In genomic region chr13:31334994-31335549, GRCh38 we compare ENCODE assay signal across 16 cellular contexts.
DNase-seq lines count a peak whose midpoint lies in the region; ATAC-seq, FAIRE-seq and TF ChIP-seq lines count a peak whose summit lies in the region.
"Had no signal": no experiment of that assay in that cellular context is flagged by ENCODE, and none has a peak within 500 bp of the region (broad histone marks: within the 10 kb centered on the region; RNA-seq: fewer than 3 reads in every experiment).

No MANE protein-coding gene starts in this region.

- ATAC-seq in PC-3 (peak; percentile 98), left colon (peak; percentile 90), gastrocnemius medialis (no peak)
- ATAC-seq: GM12878 had no signal

- no peaks in the 10 kb centered on the region for H3F3A ChIP-seq in PC-3 (ENCODE audit: low read length, unreplicated experiment)

- intact Hi-C loops in PC-3 (cut with micrococcal nuclease) (no loop called here), left colon (cut with DNase I, micrococcal nuclease) (no loop called here), gastrocnemius medialis (cut with DNase I; ENCODE audit: low total_unique reads) (no loop called here)

- no peak for TF ChIP-seq POLR2A in gastrocnemius medialis (IDR thresholded peaks at IDR 0.05)

- CTCF ChIA-PET in PC-3 (lab: Charles Lee) = no interaction called here
- CTCF ChIA-PET in HEK293T (lab: Yijun Ruan, JAX) = no interaction called here

- DNase-seq in SIG-M5 treated with dmso at 0.1 percent for 504 hours (lab: John Stamatoyannopoulos, UW; ENCODE audit: unreplicated experiment) (peak; percentile 57), SIG-M5 (lab: John Stamatoyannopoulos, UW) (no peak), PC-3 (peak; percentile 73), left colon (peak in 1 of 2 donors; percentile 12), small intestine (peak; percentile 5), HEK293T (ENCODE audit: extremely low spot score) (no peak), gastrocnemius medialis (no peak), frontal cortex (ENCODE audit: low spot score in 2 of 2) (no peak)
- DNase-seq: 8988T; CD4-positive, CD25-positive, alpha-beta regulatory T cell; DMS79; HCEC 1CT had no signal

- no peak for FAIRE-seq in small intestine (lab: Jason Lieb, UNC)
- no peak for FAIRE-seq in frontal cortex (lab: Jason Lieb, UNC)
- FAIRE-seq: GM12878, GM18507, H1 had no signal

- H3K27ac ChIP-seq in PC-3 (ENCODE audit: low read length) (peak overlapping the region; percentile 39), small intestine (ENCODE audit: low read depth in 1 of 2, low read length in 1 of 2) (no peak overlapping the region), gastrocnemius medialis (no peak overlapping the region)
- H3K27ac ChIP-seq: BLaER1 treated with 17β-estradiol and CSF1 and Interleukin-3, amounts not matched to agents 10 nM and 100 nM had no signal

- POLR2A ChIA-PET in PC-3 (lab: Charles Lee; ENCODE audit: unreplicated experiment) = no interaction called here
- POLR2A ChIA-PET in HEK293T (lab: Yijun Ruan, JAX) = no interaction called here

- H3K9me3 ChIP-seq in PC-3 (ENCODE audit: low read length) (no peaks in the 10 kb centered on the region), small intestine (ENCODE audit: control insufficient read depth, low read depth) (no peaks in the 10 kb centered on the region), gastrocnemius medialis (peaks cover 0 to 5% (median 0%) of the 10 kb centered on the region in 3 donors)

- no peaks in the 10 kb centered on the region for H3K79me2 ChIP-seq in PC-3 (ENCODE audit: low read length)

- H4K20me1 ChIP-seq in PC-3 (ENCODE audit: low read length) = no peaks in the 10 kb centered on the region
- H4K20me1 ChIP-seq: BLaER1 treated with 17β-estradiol and CSF1 and Interleukin-3, amounts not matched to agents 10 nM and 100 nM had no signal

- WGBS in small intestine, 3 donors = 76 to 84% (median 84%) methylated on average over 6 of the region's 6 CpGs

- no TSS peak for BruUV-seq in PC-3 (replicated peaks; lab: Mats Ljungman, UMichigan)

- no peaks in the 10 kb centered on the region for H3K9me2 ChIP-seq in PC-3 (replicated peaks; ENCODE audit: low read length)

- H3K4me2 ChIP-seq in PC-3 (ENCODE audit: low read length) = peak overlapping the region; percentile 2; the same call in 1 of the 2 replicates

- TF ChIP-seq CTCF in PC-3 (conservative IDR thresholded peaks at IDR 0.05; ENCODE audit: low read depth, low read length) (no peak), gastrocnemius medialis (IDR thresholded peaks at IDR 0.05 in 4 of 5, conservative IDR thresholded peaks at IDR 0.05 in 1 of 5) (no peak)

- no peaks in the 10 kb centered on the region for H3K27me3 ChIP-seq in PC-3 (ENCODE audit: low read length)
- H3K27me3 ChIP-seq in small intestine (ENCODE audit: control insufficient read depth in 2 of 2, insufficient read depth in 2 of 2, low read length in 2 of 2) = no peaks in the 10 kb centered on the region
- no peaks in the 10 kb centered on the region for H3K27me3 ChIP-seq in gastrocnemius medialis
- H3K27me3 ChIP-seq: BLaER1 treated with 17β-estradiol and CSF1 and Interleukin-3, amounts not matched to agents 10 nM and 100 nM had no signal

- H2AFZ ChIP-seq in PC-3 (ENCODE audit: low read length) = no peak overlapping the region

- H3K36me3 ChIP-seq in PC-3 (ENCODE audit: low read depth, low read length) (no peaks in the 10 kb centered on the region), small intestine (ENCODE audit: control insufficient read depth in 2 of 2, insufficient read depth in 2 of 2, low read length in 2 of 2) (no peaks in the 10 kb centered on the region), gastrocnemius medialis (no peaks in the 10 kb centered on the region)
- H3K36me3 ChIP-seq: BLaER1 treated with 17β-estradiol and CSF1 and Interleukin-3, amounts not matched to agents 10 nM and 100 nM had no signal

- H3K4me3 ChIP-seq in PC-3 (ENCODE audit: low read length) (no peak overlapping the region), small intestine (ENCODE audit: low read depth in 1 of 2, low read length in 2 of 2) (no peak overlapping the region), gastrocnemius medialis (no peak overlapping the region)
- H3K4me3 ChIP-seq: BLaER1 treated with 17β-estradiol and CSF1 and Interleukin-3, amounts not matched to agents 10 nM and 100 nM; GM12878 had no signal

- peaks cover 15% of the 10 kb centered on the region for H3K4me1 ChIP-seq in PC-3 (ENCODE audit: insufficient read depth, low read length)
- H3K4me1 ChIP-seq in small intestine (ENCODE audit: control insufficient read depth in 2 of 2, insufficient read depth in 1 of 2, low read depth in 1 of 2, low read length in 1 of 2) = no peaks in the 10 kb centered on the region
- peaks cover 0 to 12% of the 10 kb centered on the region in 2 donors for H3K4me1 ChIP-seq in gastrocnemius medialis

- H3K9ac ChIP-seq in PC-3 (ENCODE audit: low read length) = no peak overlapping the region
- H3K9ac ChIP-seq: BLaER1 treated with 17β-estradiol and CSF1 and Interleukin-3, amounts not matched to agents 10 nM and 100 nM had no signal

- in situ Hi-C loops in gastrocnemius medialis (cut with MboI; ENCODE audit: low sequenced_read_pairs in 4 of 4) = no loop called here

TF ChIP-seq in HEK293T, 16 proteins besides CTCF, POLR2A, EP300 and RAD21:
- TF ChIP-seq FOXK2 (IDR thresholded peaks at IDR 0.05) (no peak), NFRKB (IDR thresholded peaks at IDR 0.05) (no peak), ZNF384 (IDR thresholded peaks at IDR 0.05) (no peak)

Comparison
In these comparisons a context has a peak if more than half of its experiments do, and no peak if none do; other contexts are left out.
1. DNase-seq: peak in SIG-M5 treated with dmso at 0.1 percent for 504 hours (single experiment), PC-3 (single experiment) and small intestine (single experiment); none in SIG-M5 (single experiment), HEK293T (single experiment), gastrocnemius medialis (0 of 2) and frontal cortex (0 of 2).
2. ATAC-seq: peak in PC-3 (single experiment) and left colon (single experiment); none in gastrocnemius medialis (0 of 2).